In the genomic region with DNA sequence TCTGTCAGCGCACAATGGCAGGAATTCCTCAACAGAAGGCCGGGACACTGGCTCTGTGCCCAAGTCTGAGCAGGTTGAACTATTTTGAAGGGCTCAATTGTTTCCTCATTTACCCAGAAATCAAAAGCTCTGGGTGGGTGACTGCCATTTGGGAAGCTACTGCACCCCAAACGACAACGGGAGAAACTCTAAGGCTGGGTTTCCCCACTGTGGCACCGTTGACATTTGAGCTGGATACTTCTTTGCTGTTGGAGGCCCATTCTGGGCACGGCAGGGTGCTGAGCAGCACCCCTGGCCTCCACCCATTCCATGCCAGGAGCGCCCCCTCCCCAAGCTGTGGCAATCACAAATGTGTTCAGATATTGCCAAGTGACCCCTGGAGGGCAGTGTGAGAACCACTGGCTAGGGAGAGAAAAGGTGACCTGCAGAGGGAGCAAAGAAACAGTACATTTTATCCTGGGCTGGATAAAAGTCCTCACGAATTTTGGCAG, we compare ENCODE assay signal across 9 cellular contexts.
DNase-seq lines count a peak whose midpoint lies in the region; TF ChIP-seq lines count a peak whose summit lies in the region.
"Had no signal": no experiment of that assay in that cellular context is flagged by ENCODE, and none has a peak within 500 bp of the region (broad histone marks: within the 10 kb centered on the region; RNA-seq: fewer than 3 reads in every experiment).

No MANE protein-coding gene starts in this region.

- no peaks in the 10 kb centered on the region for H3K9me3 ChIP-seq in Loucy (ENCODE audit: insufficient read depth, low read depth, low read length)
- H3K9me3 ChIP-seq in effector memory CD4-positive, alpha-beta T cell (ENCODE audit: control insufficient read depth, low read length), result no peaks in the 10 kb centered on the region

- no peak overlapping the region for H2AFZ ChIP-seq in Loucy (ENCODE audit: low read length)

- H3K27me3 Mint-ChIP-seq in type B pancreatic cell, result peaks cover 2% of the 10 kb centered on the region

- peaks cover 12% of the 10 kb centered on the region for H3K4me1 Mint-ChIP-seq in type B pancreatic cell (ENCODE audit: unreplicated experiment)

- no peaks in the 10 kb centered on the region for H3F3A ChIP-seq in Loucy (ENCODE audit: low read depth)

- H4K20me1 ChIP-seq in Loucy (ENCODE audit: insufficient read depth, low read length, poor library complexity, severe bottlenecking), result no peaks in the 10 kb centered on the region

- no peaks in the 10 kb centered on the region for H3K79me2 ChIP-seq in Loucy (ENCODE audit: insufficient read depth, low read length)

- H3K27ac ChIP-seq in effector memory CD4-positive, alpha-beta T cell (ENCODE audit: insufficient read depth, low read length, poor library complexity, severe bottlenecking), result no peak overlapping the region

- H3K4me3 ChIP-seq in Loucy (ENCODE audit: low read length, poor library complexity, severe bottlenecking) (no peak overlapping the region), WI38 (ENCODE audit: low read depth, low read length) (no peak overlapping the region)
- H3K4me3 ChIP-seq in effector memory CD4-positive, alpha-beta T cell (ENCODE audit: insufficient read depth, low read depth, low read length, poor library complexity, severe bottlenecking), result no peak overlapping the region

- no peaks in the 10 kb centered on the region for H3K27me3 ChIP-seq in Loucy (ENCODE audit: insufficient read depth, low read length, poor library complexity, severe bottlenecking)
- H3K27me3 ChIP-seq in effector memory CD4-positive, alpha-beta T cell (replicated peaks; ENCODE audit: control insufficient read depth, insufficient read depth, low read length, poor library complexity, severe bottlenecking), result no peaks in the 10 kb centered on the region

- TF ChIP-seq CTCF in Loucy (conservative IDR thresholded peaks at IDR 0.05; ENCODE audit: low read length) (peak; percentile 95), WI38 (IDR thresholded peaks at IDR 0.05; ENCODE audit: low read depth, low read length) (peak; percentile 90), type B pancreatic cell (conservative IDR thresholded peaks at IDR 0.05) (peak; percentile 75)

- no peaks in the 10 kb centered on the region for H3K36me3 ChIP-seq in Loucy (ENCODE audit: insufficient read depth, low read length)
- H3K36me3 ChIP-seq in effector memory CD4-positive, alpha-beta T cell (ENCODE audit: control insufficient read depth, insufficient read depth, low read length), result no peaks in the 10 kb centered on the region

- H3K4me1 ChIP-seq in Loucy (ENCODE audit: insufficient read depth, low read length, poor library complexity, severe bottlenecking), result peaks cover 5% of the 10 kb centered on the region
- H3K4me1 ChIP-seq in effector memory CD4-positive, alpha-beta T cell (ENCODE audit: control insufficient read depth, insufficient read depth, low read length, poor library complexity, severe bottlenecking), result no peaks in the 10 kb centered on the region

- DNase-seq in EL (peak; percentile 47), iPS DF 19.7 (ENCODE audit: low read depth, low spot score) (peak; percentile 45), type B pancreatic cell (ENCODE audit: extremely low spot score, unreplicated experiment) (peak; percentile 61)
- DNase-seq in activated naive CD4-positive, alpha-beta T cell (lab: John Stamatoyannopoulos, UW), result no peak
- DNase-seq in activated T-cell treated with anti-CD3 and anti-CD28 coated beads, Interleukin-2, amount 50 U/mL, for 1 hour, result no peak
- no peak for DNase-seq in effector memory CD4-positive, alpha-beta T cell

- H3K4me3 Mint-ChIP-seq in type B pancreatic cell, result no peak overlapping the region
- H3K4me3 Mint-ChIP-seq: IgD-negative memory B cell had no signal

- no peaks in the 10 kb centered on the region for H3K9me3 Mint-ChIP-seq in type B pancreatic cell
- H3K9me3 Mint-ChIP-seq: IgD-negative memory B cell had no signal

- H3K9ac ChIP-seq in Loucy (ENCODE audit: low read depth, low read length, poor library complexity, severe bottlenecking), result no peak overlapping the region

- no peaks in the 10 kb centered on the region for H3K9me2 ChIP-seq in Loucy (replicated peaks; ENCODE audit: low read depth, low read length)

- H3K36me3 Mint-ChIP-seq in type B pancreatic cell, result no peaks in the 10 kb centered on the region
- H3K36me3 Mint-ChIP-seq: IgD-negative memory B cell had no signal

- no peak overlapping the region for H3K4me2 ChIP-seq in Loucy (ENCODE audit: low read depth, low read length, poor library complexity, severe bottlenecking)

- H3K27ac Mint-ChIP-seq in type B pancreatic cell, result no peak overlapping the region
- H3K27ac Mint-ChIP-seq: IgD-negative memory B cell had no signal

Comparison
In these comparisons a context has a peak if more than half of its experiments do, and no peak if none do; other contexts are left out.
1. DNase-seq: peak in EL (single experiment), iPS DF 19.7 (single experiment) and type B pancreatic cell (single experiment); none in activated naive CD4-positive, alpha-beta T cell (0 of 4), activated T-cell treated with anti-CD3 and anti-CD28 coated beads, Interleukin-2, amount 50 U/mL, for 1 hour (single experiment) and effector memory CD4-positive, alpha-beta T cell (0 of 3).
2. Peak in every context shown above with its lines, with median percentiles within 50 percentile points of each other: CTCF ChIP-seq.